In genomic region chr10:101840102-101840684, GRCh38 we compare ENCODE assay signal across 2 cellular contexts.
A peak's percentile ranks its signal among the peaks of the same experiment; 100 is the strongest.
TF ChIP-seq lines count a peak whose summit lies in the region.

No MANE protein-coding gene starts in this region.

TF ChIP-seq in Ishikawa, 13 proteins besides CTCF, POLR2A, EP300 and RAD21:
- TF ChIP-seq TEAD4 (IDR thresholded peaks at IDR 0.05), result no peak
- peak; percentile 27; the same call in 1 of the 2 replicates for TF ChIP-seq TAF1 (IDR thresholded peaks at IDR 0.05; ENCODE audit: low read depth)

TF ChIP-seq in GM12878, 131 proteins besides CTCF, POLR2A, EP300 and RAD21:
- no peak for TF ChIP-seq PKNOX1 (IDR thresholded peaks at IDR 0.05)
- peak; percentile 78 for TF ChIP-seq BMI1 (IDR thresholded peaks at IDR 0.05; ENCODE audit: borderline replicate concordance)
